29 cellular contexts compared by ENCODE assay signal in the genomic region with DNA sequence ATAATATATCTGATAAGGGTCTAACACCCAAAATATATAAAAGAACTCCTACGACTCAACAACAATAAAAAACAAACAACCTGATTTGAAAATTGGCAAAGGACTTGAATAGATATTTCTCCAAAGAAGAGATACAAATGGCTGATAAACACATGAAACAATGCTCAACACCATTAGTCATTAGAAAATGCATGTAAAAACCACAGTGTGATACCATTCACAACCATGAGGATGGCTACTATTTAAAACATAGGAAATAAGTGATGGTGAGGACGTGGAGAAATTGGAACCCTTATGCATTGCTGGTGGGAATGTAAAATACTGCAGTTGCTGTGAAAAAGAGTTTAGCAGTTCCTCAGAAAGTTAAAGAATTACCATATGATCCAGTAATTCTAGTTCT. TPM values are rescaled to one million over a fixed set of nuclear protein-coding genes. Genes with fewer than 3 reads are reported as not detected.
"Had no signal": no experiment of that assay in that cellular context is flagged by ENCODE, and none has a peak within 500 bp of the region (broad histone marks: within the 10 kb centered on the region; RNA-seq: fewer than 3 reads in every experiment).

No MANE protein-coding gene starts in this region.

- H3K27ac ChIP-seq: adrenal gland, breast epithelium, cardiac muscle cell, colonic mucosa, epithelial cell of prostate, esophagus squamous epithelium had no signal

- H3K36me3 ChIP-seq: adrenal gland, breast epithelium, cardiac muscle cell, colonic mucosa, esophagus squamous epithelium had no signal

- H3K9me3 ChIP-seq: adrenal gland, breast epithelium, colonic mucosa, esophagus squamous epithelium had no signal

- DNase-seq: activated CD4-positive, alpha-beta memory T cell treated with anti-CD3 and anti-CD28 coated beads for 36 hours; activated CD4-positive, alpha-beta T cell treated with anti-CD3 and anti-CD28 coated beads for 36 hours; activated CD4-positive, alpha-beta T cell treated with anti-CD3 and anti-CD28 coated beads, Interleukin-2, amount 10 ng/mL, durations not matched to agents 24 days and 14 days; activated CD4-positive, CD25-positive, alpha-beta regulatory T cell; activated CD4-positive, CD25-positive, alpha-beta regulatory T cell treated with anti-CD3 and anti-CD28 coated beads, Interleukin-2, amount 50 U/mL, for 72 hours; activated CD8-positive, alpha-beta memory T cell treated with anti-CD3 and anti-CD28 coated beads, Interleukin-2, amount 10 ng/mL, durations not matched to agents 7 days and 5 days; activated CD8-positive, alpha-beta memory T cell treated with anti-CD3 and anti-CD28 coated beads, Interleukin-2, amount 50 U/mL, for 4 hours; activated CD8-positive, alpha-beta T cell treated with anti-CD3 and anti-CD28 coated beads, Interleukin-2, amount 10 ng/mL, durations not matched to agents 7 days and 5 days; activated naive CD4-positive, alpha-beta T cell treated with anti-CD3 and anti-CD28 coated beads for 36 hours; activated naive CD8-positive, alpha-beta T cell treated with anti-CD3 and anti-CD28 coated beads for 36 hours; activated naive CD8-positive, alpha-beta T cell treated with anti-CD3 and anti-CD28 coated beads, Interleukin-2, amount 50 U/mL, for 24 hours; activated T-cell treated with anti-CD3 and anti-CD28 coated beads, Interleukin-2, amount 50 U/mL, for 1 hour; activated T-cell treated with anti-CD3 and anti-CD28 coated beads, Interleukin-2, amount 50 U/mL, for 48 hours; adrenal gland; amygdala; central memory CD4-positive, alpha-beta T cell; cerebellar nuclear complex; colonic mucosa; effector CD8-positive, alpha-beta T cell; esophagus squamous epithelium; foreskin melanocyte; T-helper 2 cell had no signal

- H3K4me1 ChIP-seq: adrenal gland, breast epithelium, colonic mucosa, esophagus squamous epithelium had no signal

- ATAC-seq: activated CD4-positive, alpha-beta T cell treated with anti-CD3 and anti-CD28 coated beads for 36 hours; activated CD8-positive, alpha-beta memory T cell treated with anti-CD3 and anti-CD28 coated beads, Interleukin-2, amount 10 ng/mL, durations not matched to agents 7 days and 5 days; activated CD8-positive, alpha-beta T cell treated with anti-CD3 and anti-CD28 coated beads, Interleukin-2, amount 10 ng/mL, durations not matched to agents 7 days and 5 days; activated naive CD8-positive, alpha-beta T cell treated with anti-CD3 and anti-CD28 coated beads, Interleukin-2, amount 50 U/mL, for 24 hours had no signal

- H3K27me3 ChIP-seq: adrenal gland, breast epithelium, cardiac muscle cell, colonic mucosa, esophagus squamous epithelium had no signal

- H3K4me3 ChIP-seq: adrenal gland, breast epithelium, cardiac muscle cell, colonic mucosa, esophagus squamous epithelium had no signal

RNA-seq across cellular contexts. Expression of a gene that starts 41.4 kb away (rescaled TPM):
- total RNA-seq: activated naive CD4-positive, alpha-beta T cell treated with anti-CD3 and anti-CD28 coated beads for 36 hours had no signal

RNA-seq across cellular contexts. Expression of a gene that starts 44.1 kb away (rescaled TPM):
- total RNA-seq: activated CD4-positive, alpha-beta memory T cell treated with anti-CD3 and anti-CD28 coated beads for 36 hours; activated CD4-positive, alpha-beta T cell treated with anti-CD3 and anti-CD28 coated beads for 36 hours; activated CD8-positive, alpha-beta memory T cell treated with anti-CD3 and anti-CD28 coated beads for 36 hours; activated CD8-positive, alpha-beta T cell treated with anti-CD3 and anti-CD28 coated beads, Interleukin-2, amount 10 ng/mL, durations not matched to agents 7 days and 5 days; activated naive CD4-positive, alpha-beta T cell treated with anti-CD3 and anti-CD28 coated beads for 36 hours; activated naive CD8-positive, alpha-beta T cell treated with anti-CD3 and anti-CD28 coated beads for 36 hours; dermis microvascular lymphatic vessel endothelial cell; endothelial cell of umbilical vein; fibroblast of villous mesenchyme had no signal
